1 cellular context compared by ENCODE assay signal in the genomic region with DNA sequence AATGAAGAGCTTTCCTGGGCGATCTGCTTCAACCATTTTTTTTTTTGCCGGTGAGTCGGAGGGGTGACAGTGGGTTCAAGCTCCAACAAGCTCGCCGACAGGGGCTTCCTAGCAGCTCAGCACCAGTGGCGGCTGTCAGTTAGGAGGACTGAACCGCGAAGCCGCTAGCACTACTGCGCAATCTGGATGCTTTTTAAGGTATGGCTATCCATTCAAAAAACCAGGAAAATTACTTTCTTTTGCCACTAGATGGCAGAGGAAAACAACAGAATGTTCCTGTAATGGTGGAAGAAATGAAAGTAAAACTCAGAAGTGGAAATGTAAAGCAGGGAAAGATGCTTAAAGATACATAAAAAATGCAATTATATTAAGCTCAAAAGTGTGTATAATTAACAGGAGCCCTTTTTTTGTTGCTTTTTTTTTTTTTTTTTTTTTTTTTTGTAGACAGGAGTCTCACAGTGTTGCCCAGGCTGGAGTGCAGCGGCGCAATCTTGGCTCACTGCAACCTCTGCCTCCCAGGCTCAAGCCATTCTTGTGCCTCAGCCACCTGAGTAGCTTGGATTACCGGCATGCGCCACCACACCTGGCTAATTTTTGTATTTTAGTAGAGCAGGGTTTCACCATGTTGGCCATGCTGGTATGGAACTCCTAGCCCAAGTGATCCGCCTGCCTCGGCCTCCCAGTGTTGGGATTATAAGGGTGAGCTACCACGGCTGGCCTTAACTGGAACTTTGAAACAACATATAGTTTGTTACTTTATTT.
TF ChIP-seq lines count a peak whose summit lies in the region.

No MANE protein-coding gene starts in this region.

TF ChIP-seq in GM23338, 12 proteins besides CTCF, POLR2A, EP300 and RAD21 (continued from another document):
- TF ChIP-seq, protein P1, sequence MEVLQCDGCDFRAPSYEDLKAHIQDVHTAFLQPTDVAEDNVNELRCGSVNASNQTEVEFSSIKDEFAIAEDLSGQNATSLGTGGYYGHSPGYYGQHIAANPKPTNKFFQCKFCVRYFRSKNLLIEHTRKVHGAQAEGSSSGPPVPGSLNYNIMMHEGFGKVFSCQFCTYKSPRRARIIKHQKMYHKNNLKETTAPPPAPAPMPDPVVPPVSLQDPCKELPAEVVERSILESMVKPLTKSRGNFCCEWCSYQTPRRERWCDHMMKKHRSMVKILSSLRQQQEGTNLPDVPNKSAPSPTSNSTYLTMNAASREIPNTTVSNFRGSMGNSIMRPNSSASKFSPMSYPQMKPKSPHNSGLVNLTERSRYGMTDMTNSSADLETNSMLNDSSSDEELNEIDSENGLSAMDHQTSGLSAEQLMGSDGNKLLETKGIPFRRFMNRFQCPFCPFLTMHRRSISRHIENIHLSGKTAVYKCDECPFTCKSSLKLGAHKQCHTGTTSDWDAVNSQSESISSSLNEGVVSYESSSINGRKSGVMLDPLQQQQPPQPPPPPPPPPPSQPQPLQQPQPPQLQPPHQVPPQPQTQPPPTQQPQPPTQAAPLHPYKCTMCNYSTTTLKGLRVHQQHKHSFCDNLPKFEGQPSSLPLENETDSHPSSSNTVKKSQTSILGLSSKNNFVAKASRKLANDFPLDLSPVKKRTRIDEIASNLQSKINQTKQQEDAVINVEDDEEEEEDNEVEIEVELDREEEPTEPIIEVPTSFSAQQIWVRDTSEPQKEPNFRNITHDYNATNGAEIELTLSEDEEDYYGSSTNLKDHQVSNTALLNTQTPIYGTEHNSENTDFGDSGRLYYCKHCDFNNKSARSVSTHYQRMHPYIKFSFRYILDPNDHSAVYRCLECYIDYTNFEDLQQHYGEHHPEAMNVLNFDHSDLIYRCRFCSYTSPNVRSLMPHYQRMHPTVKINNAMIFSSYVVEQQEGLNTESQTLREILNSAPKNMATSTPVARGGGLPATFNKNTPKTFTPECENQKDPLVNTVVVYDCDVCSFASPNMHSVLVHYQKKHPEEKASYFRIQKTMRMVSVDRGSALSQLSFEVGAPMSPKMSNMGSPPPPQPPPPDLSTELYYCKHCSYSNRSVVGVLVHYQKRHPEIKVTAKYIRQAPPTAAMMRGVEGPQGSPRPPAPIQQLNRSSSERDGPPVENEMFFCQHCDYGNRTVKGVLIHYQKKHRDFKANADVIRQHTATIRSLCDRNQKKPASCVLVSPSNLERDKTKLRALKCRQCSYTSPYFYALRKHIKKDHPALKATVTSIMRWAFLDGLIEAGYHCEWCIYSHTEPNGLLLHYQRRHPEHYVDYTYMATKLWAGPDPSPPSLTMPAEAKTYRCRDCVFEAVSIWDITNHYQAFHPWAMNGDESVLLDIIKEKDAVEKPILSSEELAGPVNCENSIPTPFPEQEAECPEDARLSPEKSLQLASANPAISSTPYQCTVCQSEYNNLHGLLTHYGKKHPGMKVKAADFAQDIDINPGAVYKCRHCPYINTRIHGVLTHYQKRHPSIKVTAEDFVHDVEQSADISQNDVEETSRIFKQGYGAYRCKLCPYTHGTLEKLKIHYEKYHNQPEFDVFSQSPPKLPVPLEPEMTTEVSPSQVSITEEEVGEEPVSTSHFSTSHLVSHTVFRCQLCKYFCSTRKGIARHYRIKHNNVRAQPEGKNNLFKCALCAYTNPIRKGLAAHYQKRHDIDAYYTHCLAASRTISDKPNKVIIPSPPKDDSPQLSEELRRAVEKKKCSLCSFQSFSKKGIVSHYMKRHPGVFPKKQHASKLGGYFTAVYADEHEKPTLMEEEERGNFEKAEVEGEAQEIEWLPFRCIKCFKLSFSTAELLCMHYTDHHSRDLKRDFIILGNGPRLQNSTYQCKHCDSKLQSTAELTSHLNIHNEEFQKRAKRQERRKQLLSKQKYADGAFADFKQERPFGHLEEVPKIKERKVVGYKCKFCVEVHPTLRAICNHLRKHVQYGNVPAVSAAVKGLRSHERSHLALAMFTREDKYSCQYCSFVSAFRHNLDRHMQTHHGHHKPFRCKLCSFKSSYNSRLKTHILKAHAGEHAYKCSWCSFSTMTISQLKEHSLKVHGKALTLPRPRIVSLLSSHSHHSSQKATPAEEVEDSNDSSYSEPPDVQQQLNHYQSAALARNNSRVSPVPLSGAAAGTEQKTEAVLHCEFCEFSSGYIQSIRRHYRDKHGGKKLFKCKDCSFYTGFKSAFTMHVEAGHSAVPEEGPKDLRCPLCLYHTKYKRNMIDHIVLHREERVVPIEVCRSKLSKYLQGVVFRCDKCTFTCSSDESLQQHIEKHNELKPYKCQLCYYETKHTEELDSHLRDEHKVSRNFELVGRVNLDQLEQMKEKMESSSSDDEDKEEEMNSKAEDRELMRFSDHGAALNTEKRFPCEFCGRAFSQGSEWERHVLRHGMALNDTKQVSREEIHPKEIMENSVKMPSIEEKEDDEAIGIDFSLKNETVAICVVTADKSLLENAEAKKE (CRISPR knock-in tag; IDR thresholded peaks at IDR 0.05), result no peak
- TF ChIP-seq EZH2phosphoT487 (IDR thresholded peaks at IDR 0.05; ENCODE audit: unreplicated experiment), result no peak
- TF ChIP-seq, protein P2, sequence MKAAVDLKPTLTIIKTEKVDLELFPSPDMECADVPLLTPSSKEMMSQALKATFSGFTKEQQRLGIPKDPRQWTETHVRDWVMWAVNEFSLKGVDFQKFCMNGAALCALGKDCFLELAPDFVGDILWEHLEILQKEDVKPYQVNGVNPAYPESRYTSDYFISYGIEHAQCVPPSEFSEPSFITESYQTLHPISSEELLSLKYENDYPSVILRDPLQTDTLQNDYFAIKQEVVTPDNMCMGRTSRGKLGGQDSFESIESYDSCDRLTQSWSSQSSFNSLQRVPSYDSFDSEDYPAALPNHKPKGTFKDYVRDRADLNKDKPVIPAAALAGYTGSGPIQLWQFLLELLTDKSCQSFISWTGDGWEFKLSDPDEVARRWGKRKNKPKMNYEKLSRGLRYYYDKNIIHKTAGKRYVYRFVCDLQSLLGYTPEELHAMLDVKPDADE (IDR thresholded peaks at IDR 0.05), result no peak
- TF ChIP-seq, protein P3, sequence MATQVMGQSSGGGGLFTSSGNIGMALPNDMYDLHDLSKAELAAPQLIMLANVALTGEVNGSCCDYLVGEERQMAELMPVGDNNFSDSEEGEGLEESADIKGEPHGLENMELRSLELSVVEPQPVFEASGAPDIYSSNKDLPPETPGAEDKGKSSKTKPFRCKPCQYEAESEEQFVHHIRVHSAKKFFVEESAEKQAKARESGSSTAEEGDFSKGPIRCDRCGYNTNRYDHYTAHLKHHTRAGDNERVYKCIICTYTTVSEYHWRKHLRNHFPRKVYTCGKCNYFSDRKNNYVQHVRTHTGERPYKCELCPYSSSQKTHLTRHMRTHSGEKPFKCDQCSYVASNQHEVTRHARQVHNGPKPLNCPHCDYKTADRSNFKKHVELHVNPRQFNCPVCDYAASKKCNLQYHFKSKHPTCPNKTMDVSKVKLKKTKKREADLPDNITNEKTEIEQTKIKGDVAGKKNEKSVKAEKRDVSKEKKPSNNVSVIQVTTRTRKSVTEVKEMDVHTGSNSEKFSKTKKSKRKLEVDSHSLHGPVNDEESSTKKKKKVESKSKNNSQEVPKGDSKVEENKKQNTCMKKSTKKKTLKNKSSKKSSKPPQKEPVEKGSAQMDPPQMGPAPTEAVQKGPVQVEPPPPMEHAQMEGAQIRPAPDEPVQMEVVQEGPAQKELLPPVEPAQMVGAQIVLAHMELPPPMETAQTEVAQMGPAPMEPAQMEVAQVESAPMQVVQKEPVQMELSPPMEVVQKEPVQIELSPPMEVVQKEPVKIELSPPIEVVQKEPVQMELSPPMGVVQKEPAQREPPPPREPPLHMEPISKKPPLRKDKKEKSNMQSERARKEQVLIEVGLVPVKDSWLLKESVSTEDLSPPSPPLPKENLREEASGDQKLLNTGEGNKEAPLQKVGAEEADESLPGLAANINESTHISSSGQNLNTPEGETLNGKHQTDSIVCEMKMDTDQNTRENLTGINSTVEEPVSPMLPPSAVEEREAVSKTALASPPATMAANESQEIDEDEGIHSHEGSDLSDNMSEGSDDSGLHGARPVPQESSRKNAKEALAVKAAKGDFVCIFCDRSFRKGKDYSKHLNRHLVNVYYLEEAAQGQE (IDR thresholded peaks at IDR 0.05; ENCODE audit: unreplicated experiment), result no peak
- no peak for TF ChIP-seq EZH2 (IDR thresholded peaks at IDR 0.05; ENCODE audit: low read depth, unreplicated experiment)
- no peak for TF ChIP-seq NANOG (IDR thresholded peaks at IDR 0.05; ENCODE audit: borderline replicate concordance)
- no peak for TF ChIP-seq ZNF331 (CRISPR knock-in tag; IDR thresholded peaks at IDR 0.05; ENCODE audit: low read depth)
- no peak for TF ChIP-seq JUNB (IDR thresholded peaks at IDR 0.05; ENCODE audit: unreplicated experiment)
- TF ChIP-seq POLR2AphosphoS5 (IDR thresholded peaks at IDR 0.05; ENCODE audit: low read depth), result no peak
- no peak for TF ChIP-seq ZNF114 (CRISPR knock-in tag; IDR thresholded peaks at IDR 0.05)
